ENCODE assay signal across 8 cellular contexts in the genomic region with DNA sequence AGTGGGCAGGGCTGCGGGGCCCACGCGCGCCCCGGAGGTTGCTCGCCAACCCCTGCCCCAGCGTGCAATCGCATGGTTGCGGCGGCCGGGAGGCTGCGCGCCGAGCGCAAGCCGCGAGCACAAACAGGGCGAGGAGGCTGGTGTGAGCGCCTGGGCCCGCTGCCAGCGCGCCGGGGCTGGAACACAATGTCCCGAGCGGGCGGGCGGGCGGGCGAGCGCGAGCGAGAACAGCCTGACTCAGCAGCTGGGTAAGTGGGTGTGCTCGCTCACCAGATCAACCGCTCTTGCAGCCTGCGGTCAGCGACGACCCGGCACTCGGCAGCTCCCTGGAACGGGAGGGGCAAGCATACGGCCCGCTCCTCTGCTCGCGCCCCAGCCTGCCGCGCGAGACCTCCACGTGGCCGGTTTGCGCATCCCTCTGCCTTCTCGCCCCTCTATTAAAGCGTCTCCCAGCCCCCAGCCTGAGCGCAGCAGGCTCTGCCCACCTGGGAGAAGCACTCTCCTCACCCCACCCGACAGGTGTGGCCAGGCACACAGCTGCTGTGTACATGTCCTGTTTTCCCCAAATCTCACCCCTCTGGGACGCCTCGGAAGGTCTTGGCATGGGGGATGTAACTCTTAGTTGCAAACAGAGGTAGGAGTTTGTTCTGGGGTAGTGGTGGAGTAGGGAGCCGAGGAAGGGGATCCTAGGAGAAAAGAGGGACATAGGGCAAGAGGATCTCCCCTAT. TPM values are rescaled to one million over a fixed set of nuclear protein-coding genes. Genes with fewer than 3 reads are reported as not detected.
DNase-seq lines count a peak whose midpoint lies in the region; ATAC-seq lines count a peak whose summit lies in the region.

No MANE protein-coding gene starts in this region.

- H2BK15ac ChIP-seq in neuronal stem cell (ENCODE audit: low read length) = peak overlapping the region; percentile 86

- H3K23ac ChIP-seq in neuronal stem cell (ENCODE audit: low read depth, low read length, poor library complexity) = peak overlapping the region; percentile 89

- H3K4ac ChIP-seq in neuronal stem cell (ENCODE audit: low read length) = peak overlapping the region; percentile 77

- H3K4me2 ChIP-seq in neuronal stem cell (ENCODE audit: insufficient read depth, low read length, poor library complexity, severe bottlenecking) = peak overlapping the region; percentile 96

- peak overlapping the region; percentile 93 for H2AK5ac ChIP-seq in neuronal stem cell (ENCODE audit: low read depth, low read length)

- H2BK5ac ChIP-seq in neuronal stem cell (ENCODE audit: low read length) = peak overlapping the region; percentile 33

- H4K8ac ChIP-seq in neuronal stem cell (ENCODE audit: low read depth, low read length) = no peak overlapping the region

- H3K4me3 ChIP-seq in SJCRH30 = peak overlapping the region; percentile 63
- H3K4me3 ChIP-seq in neuronal stem cell (ENCODE audit: low read length in 2 of 2) = peak overlapping the region; percentile 79 to 81

- H3K14ac ChIP-seq in neuronal stem cell (ENCODE audit: low read length) = peak overlapping the region; percentile 85

- H3K18ac ChIP-seq in neuronal stem cell (ENCODE audit: low read length) = peak overlapping the region; percentile 99

- H2BK120ac ChIP-seq in neuronal stem cell (ENCODE audit: low read depth, low read length) = peak overlapping the region; percentile 95

- H2BK12ac ChIP-seq in neuronal stem cell (ENCODE audit: low read length) = peak overlapping the region; percentile 53

- peak overlapping the region; percentile 87 for H4K91ac ChIP-seq in neuronal stem cell (ENCODE audit: low read depth, low read length, poor library complexity)

- no peaks in the 10 kb centered on the region for H3K36me3 ChIP-seq in SJCRH30
- no peaks in the 10 kb centered on the region for H3K36me3 ChIP-seq in neuronal stem cell (replicated peaks in 1 of 2; ENCODE audit: control insufficient read depth in 2 of 2, insufficient read depth in 2 of 2, low read length in 2 of 2)

- peak overlapping the region; percentile 94 for H3K9ac ChIP-seq in neuronal stem cell (ENCODE audit: low read depth, low read length, poor library complexity)

- ATAC-seq in GM21723 (IDR thresholded peaks at IDR 0.05; ENCODE audit: unreplicated experiment) = peak; percentile 43

- peaks cover 4% of the 10 kb centered on the region; the same call in 1 of the 2 replicates for H3K27me3 ChIP-seq in SJCRH30
- peaks cover 0 to 5% (median 0%) of the 10 kb centered on the region in 3 experiments for H3K27me3 ChIP-seq in neuronal stem cell (ENCODE audit: control insufficient read depth in 3 of 3, insufficient read depth in 3 of 3, low read depth in 1 of 3, low read length in 3 of 3)

- WGBS in neuronal stem cell (ENCODE audit: extremely low coverage in 2 of 2, insufficient read length in 2 of 2, insufficient replicate concordance in 1 of 2), 2 donors = no CpG with 5 or more reads among the region's 57 CpGs

- H3K79me1 ChIP-seq in neuronal stem cell (ENCODE audit: low read depth, low read length) = no peaks in the 10 kb centered on the region

- peak overlapping the region; percentile 44; the same call in 1 of the 2 replicates for H3K27ac ChIP-seq in SJCRH30
- H3K27ac ChIP-seq in neuronal stem cell (replicated peaks; ENCODE audit: low read length) = peak overlapping the region; percentile 54

- DNase-seq in DMS153 (lab: John Stamatoyannopoulos, UW) (peak; percentile 70), M059J (ENCODE audit: low read depth) (peak; percentile 93), SJCRH30 (peak; percentile 80 to 85), foreskin melanocyte (peak; percentile 81), neuronal stem cell (ENCODE audit: low spot score) (no peak), stromal cell of bone marrow (ENCODE audit: low read depth) (peak; percentile 86)
- DNase-seq in activated naive CD4-positive, alpha-beta T cell treated with Interleukin-2 at 50 U/mL for 16 hours = peak; percentile 85

- peaks cover 26% of the 10 kb centered on the region for H3K4me1 ChIP-seq in SJCRH30
- peaks cover 40 to 45% of the 10 kb centered on the region in 2 donors for H3K4me1 ChIP-seq in neuronal stem cell (ENCODE audit: control insufficient read depth in 2 of 2, insufficient read depth in 1 of 2, low read depth in 1 of 2, low read length in 2 of 2)

- H2AFZ ChIP-seq in neuronal stem cell (ENCODE audit: low read length) = peak overlapping the region; percentile 91

- no peaks in the 10 kb centered on the region for H3K9me3 ChIP-seq in SJCRH30 (replicated peaks)
- H3K9me3 ChIP-seq in neuronal stem cell (replicated peaks in 1 of 2; ENCODE audit: control insufficient read depth in 2 of 2, insufficient read depth in 1 of 2, low read depth in 1 of 2, low read length in 2 of 2) = no peaks in the 10 kb centered on the region

RNA-seq across cellular contexts. Expression of a gene that starts 8.7 kb away (rescaled TPM):
- 0.22 TPM in 1 of 2 replicates, not detected in the other for total RNA-seq in M059J (2014; rRNA removed; shearing (Covaris generic))
- total RNA-seq in SJCRH30 (2014; rRNA removed; shearing (Covaris generic)) = not detected in 2 replicates
- 1.7 TPM for polyA plus RNA-seq in neuronal stem cell (2013, experiment 1 of 2)
- 2.0 TPM for polyA plus RNA-seq in neuronal stem cell (2013, experiment 2 of 2)

RNA-seq across cellular contexts. Expression of a gene that starts 39.4 kb away (rescaled TPM):
- 10.7 and 14.9 TPM in 2 replicates for total RNA-seq in M059J (2014; rRNA removed; shearing (Covaris generic))
- total RNA-seq in SJCRH30 (2014; rRNA removed; shearing (Covaris generic)) = not detected in 2 replicates
- 30.2 TPM for polyA plus RNA-seq in neuronal stem cell (2013, experiment 1 of 2)
- 30.5 TPM for polyA plus RNA-seq in neuronal stem cell (2013, experiment 2 of 2)

RNA-seq across cellular contexts. Expression of a gene that starts 48.3 kb away (rescaled TPM):
- total RNA-seq in M059J (2014; rRNA removed; shearing (Covaris generic)) = not detected in 2 replicates
- total RNA-seq in SJCRH30 (2014; rRNA removed; shearing (Covaris generic)) = not detected in 2 replicates
- polyA plus RNA-seq in neuronal stem cell (2013, experiment 1 of 2) = 4.3 TPM
- polyA plus RNA-seq in neuronal stem cell (2013, experiment 2 of 2) = 5.3 TPM

RNA-seq across cellular contexts. Expression of a gene that starts 52.7 kb away (rescaled TPM):
- not detected in 2 replicates for total RNA-seq in M059J (2014; rRNA removed; shearing (Covaris generic))
- total RNA-seq in SJCRH30 (2014; rRNA removed; shearing (Covaris generic)) = not detected in 2 replicates
- 0.84 TPM for polyA plus RNA-seq in neuronal stem cell (2013, experiment 1 of 2)
- 0.64 TPM for polyA plus RNA-seq in neuronal stem cell (2013, experiment 2 of 2)

Comparison
In these comparisons a context has a peak if more than half of its experiments do, and no peak if none do; other contexts are left out.
1. RNA of a gene that starts 39.4 kb away (total RNA-seq): 10.7 to 14.9 TPM in M059J; not detected in SJCRH30; every median in the first group is over 10 times any median in the second.